21 cellular contexts compared by ENCODE assay signal in genomic region chr12:19005257-19005801, GRCh38.
DNase-seq lines count a peak whose midpoint lies in the region; ATAC-seq and TF ChIP-seq lines count a peak whose summit lies in the region.
"Had no signal": no experiment of that assay in that cellular context is flagged by ENCODE, and none has a peak within 500 bp of the region (broad histone marks: within the 10 kb centered on the region; RNA-seq: fewer than 3 reads in every experiment).

No MANE protein-coding gene starts in this region.

- intact Hi-C loops in left lung (cut with DNase I) = no loop called here
- intact Hi-C loops in prostate gland (cut with DNase I) = no loop called here

- H3K27ac ChIP-seq in ectodermal cell (ENCODE audit: insufficient read depth, low read depth, low read length, poor library complexity, severe bottlenecking) = peak overlapping the region; percentile 94
- no peak overlapping the region for H3K27ac ChIP-seq in left lung
- H3K27ac ChIP-seq in prostate gland = no peak overlapping the region
- H3K27ac ChIP-seq: SJSA1 had no signal

- TF ChIP-seq CTCF in left lung (IDR thresholded peaks at IDR 0.05) (no peak), omental fat pad (IDR thresholded peaks at IDR 0.05) (no peak), prostate gland (IDR thresholded peaks at IDR 0.05) (no peak)

- H3K9me3 ChIP-seq in HAP-1 (no peaks in the 10 kb centered on the region), ectodermal cell (ENCODE audit: control insufficient read depth, low read length) (no peaks in the 10 kb centered on the region), left lung (no peaks in the 10 kb centered on the region), prostate gland (no peaks in the 10 kb centered on the region)
- H3K9me3 ChIP-seq: SJSA1 had no signal

- no peak overlapping the region for H3K4me3 ChIP-seq in HAP-1
- H3K4me3 ChIP-seq in ectodermal cell (ENCODE audit: insufficient read depth, low read depth, low read length) = no peak overlapping the region
- H3K4me3 ChIP-seq in left lung = no peak overlapping the region
- H3K4me3 ChIP-seq in prostate gland = no peak overlapping the region
- H3K4me3 ChIP-seq: SJSA1 had no signal

- ATAC-seq in left lung (peak; percentile 48), omental fat pad (ENCODE audit: low FRiP score) (no peak), HG02840 (IDR thresholded peaks at IDR 0.05; ENCODE audit: low FRiP score, unreplicated experiment) (no peak)

- H3K27me3 ChIP-seq in HAP-1 (ENCODE audit: low read depth) (no peaks in the 10 kb centered on the region), ectodermal cell (ENCODE audit: control insufficient read depth, insufficient read depth, low read length, poor library complexity, severe bottlenecking) (no peaks in the 10 kb centered on the region), left lung (no peaks in the 10 kb centered on the region), prostate gland (replicated peaks; ENCODE audit: insufficient read depth) (no peaks in the 10 kb centered on the region)
- H3K27me3 ChIP-seq: SJSA1 had no signal

- 87 to 91% methylated on average over 4 of the region's 4 CpGs for WGBS in ectodermal cell, 2 experiments
- WGBS in prostate gland = 87% methylated on average over 4 of the region's 4 CpGs

- in situ Hi-C loops in HAP-1 (cut with MboI; ENCODE audit: low sequenced_read_pairs) = no loop called here

- DNase-seq in ELF-1 (ENCODE audit: low read depth, low spot score) (peak; percentile 10), HAP-1 (ENCODE audit: low spot score in 2 of 2) (peak; percentile 56 to 92), left lung (no peak), omental fat pad (ENCODE audit: low spot score) (no peak), prostate gland (ENCODE audit: low spot score) (no peak), NCI-H2171 (lab: John Stamatoyannopoulos, UW) (no peak)
- DNase-seq: CD4-positive, CD25-positive, alpha-beta regulatory T cell; DMS153; DND-41; GOT3; NCI-H1092; NCI-H1417 treated with DMSO at 0.1 percent for 48 hours; NCI-H1694 treated with DMSO at 0.1 percent for 48 hours; NCI-H2081; NCI-H524 treated with DMSO at 0.1 percent for 48 hours; NCI-H774; Right ventricle myocardium superior; RPMI8226 had no signal

- peaks cover 67% of the 10 kb centered on the region for H3K4me1 ChIP-seq in HAP-1
- H3K4me1 ChIP-seq in ectodermal cell (ENCODE audit: control insufficient read depth, insufficient read depth, low read length) = peaks cover 27% of the 10 kb centered on the region
- peaks cover 0 to 7% of the 10 kb centered on the region in 2 donors for H3K4me1 ChIP-seq in left lung
- H3K4me1 ChIP-seq in prostate gland (replicated peaks) = no peaks in the 10 kb centered on the region

- H3K36me3 ChIP-seq in HAP-1 (replicated peaks) (no peaks in the 10 kb centered on the region), ectodermal cell (ENCODE audit: control insufficient read depth, insufficient read depth, low read length) (no peaks in the 10 kb centered on the region), left lung (no peaks in the 10 kb centered on the region), prostate gland (no peaks in the 10 kb centered on the region)
- H3K36me3 ChIP-seq: SJSA1 had no signal

- TF ChIP-seq POLR2A in prostate gland (IDR thresholded peaks at IDR 0.05) = no peak

Comparison
In these comparisons a context has a peak if more than half of its experiments do, and no peak if none do; other contexts are left out.
1. DNase-seq: peak in ELF-1 (single experiment) and HAP-1 (2 of 2); none in left lung (0 of 2), omental fat pad (single experiment), prostate gland (single experiment) and NCI-H2171 (single experiment).